7 cellular contexts compared by ENCODE assay signal in genomic region chr1:117654485-117655219, GRCh38. TPM values are rescaled to one million over a fixed set of nuclear protein-coding genes. Genes with fewer than 3 reads are reported as not detected.
DNase-seq lines count a peak whose midpoint lies in the region; ATAC-seq, FAIRE-seq and TF ChIP-seq lines count a peak whose summit lies in the region.

No MANE protein-coding gene starts in this region.

- TF ChIP-seq CTCF in suprapubic skin (IDR thresholded peaks at IDR 0.05) = no peak

- DNase-seq in NCI-H2196 treated with DMSO at 0.1 percent for 48 hours (lab: John Stamatoyannopoulos, UW; ENCODE audit: unreplicated experiment) (peak; percentile 55), left kidney (ENCODE audit: low read depth, low spot score) (peak; percentile 41), urothelium cell line (ENCODE audit: low spot score) (no peak), NOMO-1 (lab: John Stamatoyannopoulos, UW; ENCODE audit: unreplicated experiment in 2 of 2) (no peak), suprapubic skin (ENCODE audit: low spot score in 2 of 2) (no peak)

- no peaks in the 10 kb centered on the region for H3K9me3 ChIP-seq in suprapubic skin

- no peak overlapping the region for H3K27ac ChIP-seq in suprapubic skin

- TF ChIP-seq EP300 in suprapubic skin (IDR thresholded peaks at IDR 0.05) = no peak

- H3K27me3 ChIP-seq in suprapubic skin = peaks cover 4% of the 10 kb centered on the region

- FAIRE-seq in urothelium cell line (lab: Jason Lieb, UNC) = no peak

- 76% methylated on average over 6 of the region's 6 CpGs for WGBS in suprapubic skin

- H3K4me1 ChIP-seq in suprapubic skin = peaks cover 36% of the 10 kb centered on the region

- ATAC-seq in GM18868 (IDR thresholded peaks at IDR 0.05; ENCODE audit: unreplicated experiment) (peak; percentile 77), HG02610 (IDR thresholded peaks at IDR 0.05; ENCODE audit: unreplicated experiment) (peak; percentile 83)

- H3K4me3 ChIP-seq in suprapubic skin = no peak overlapping the region

- no peak for TF ChIP-seq POLR2A in suprapubic skin (IDR thresholded peaks at IDR 0.05)

- H3K36me3 ChIP-seq in suprapubic skin = no peaks in the 10 kb centered on the region

RNA-seq across cellular contexts. Expression of gene TENT5C, which starts 48.8 kb away (rescaled TPM):
- total RNA-seq in suprapubic skin = 1 to 10 TPM; 2.7 to 5.0 (median 3.4) TPM

Comparison
In these comparisons a context has a peak if more than half of its experiments do, and no peak if none do; other contexts are left out.
1. DNase-seq: peak in NCI-H2196 treated with DMSO at 0.1 percent for 48 hours (single experiment) and left kidney (single experiment); none in urothelium cell line (single experiment), NOMO-1 (0 of 2) and suprapubic skin (0 of 2).